In the genomic region with DNA sequence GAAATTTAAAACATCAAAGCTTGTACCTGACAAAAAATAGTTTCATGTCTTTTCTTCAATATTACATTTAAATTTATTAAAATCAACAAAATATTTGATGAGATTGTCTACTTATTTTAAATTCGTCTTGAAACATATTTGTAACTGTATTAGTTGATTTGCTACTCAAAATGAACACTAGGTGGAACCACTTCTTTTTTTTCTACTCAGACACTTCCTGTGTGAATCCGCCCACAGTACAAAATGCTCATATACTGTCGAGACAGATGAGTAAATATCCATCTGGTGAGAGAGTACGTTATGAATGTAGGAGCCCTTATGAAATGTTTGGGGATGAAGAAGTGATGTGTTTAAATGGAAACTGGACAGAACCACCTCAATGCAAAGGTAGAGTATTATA, we compare ENCODE assay signal across 9 cellular contexts. TPM values are rescaled to one million over a fixed set of nuclear protein-coding genes. Genes with fewer than 3 reads are reported as not detected.
DNase-seq lines count a peak whose midpoint lies in the region; ATAC-seq and TF ChIP-seq lines count a peak whose summit lies in the region.
"Not testable (repeated sequence)": the region's sequence is repeated elsewhere in the genome, so short reads cannot be mapped to it uniquely, and the experiment has no call there.
"Had no signal": no experiment of that assay in that cellular context is flagged by ENCODE, and none has a peak within 500 bp of the region (broad histone marks: within the 10 kb centered on the region; RNA-seq: fewer than 3 reads in every experiment).

No MANE protein-coding gene starts in this region.

- H3K4me3 Mint-ChIP-seq in effector memory CD8-positive, alpha-beta T cell = not testable (repeated sequence)

- not testable (repeated sequence) for H3K27ac ChIP-seq in SU-DHL-6 (ENCODE audit: low read depth, low read length); liver (ENCODE audit: low read depth in 1 of 2, low read length in 2 of 2)

- H3K27ac Mint-ChIP-seq in effector memory CD8-positive, alpha-beta T cell = not testable (repeated sequence)

- H2AFZ ChIP-seq in SU-DHL-6 (ENCODE audit: low read depth, low read length, severe bottlenecking) = peak overlapping the region; percentile 54

- H3K27me3 ChIP-seq in SU-DHL-6 (ENCODE audit: low read length); liver (ENCODE audit: control insufficient read depth in 4 of 4, insufficient read depth in 4 of 4, low read length in 3 of 4): not testable (repeated sequence)

- not testable (repeated sequence) for H3F3A ChIP-seq in SU-DHL-6 (ENCODE audit: insufficient read depth)

- peak; percentile 39 for DNase-seq in GM04504 (ENCODE audit: low read depth)
- DNase-seq in HS-5 (ENCODE audit: low read depth) = peak; percentile 24
- peak; percentile 1 for DNase-seq in NCI-H226
- not testable (repeated sequence) for DNase-seq in effector memory CD8-positive, alpha-beta T cell

- not testable (repeated sequence) for H3K27me3 Mint-ChIP-seq in effector memory CD8-positive, alpha-beta T cell

- TF ChIP-seq RAD21 in liver (IDR thresholded peaks at IDR 0.05) = peak; percentile 49 to 59

- H3K4me3 ChIP-seq in SU-DHL-6 (ENCODE audit: insufficient read depth, low read length, poor library complexity, severe bottlenecking); liver (ENCODE audit: low read depth in 1 of 3, low read length in 3 of 3): not testable (repeated sequence)

- H3K9me3 ChIP-seq in SU-DHL-6 (ENCODE audit: insufficient read depth, low read length); liver (ENCODE audit: control insufficient read depth in 4 of 4, low read length in 3 of 4): not testable (repeated sequence)

- H3K36me3 ChIP-seq in SU-DHL-6 (ENCODE audit: low read length); liver (ENCODE audit: control insufficient read depth in 4 of 4, insufficient read depth in 3 of 4, low read depth in 1 of 4, low read length in 3 of 4): not testable (repeated sequence)

- not testable (repeated sequence) for H3K36me3 Mint-ChIP-seq in effector memory CD8-positive, alpha-beta T cell (ENCODE audit: insufficient read depth)

- not testable (repeated sequence) for H4K20me1 ChIP-seq in SU-DHL-6 (ENCODE audit: low read depth, low read length)

- peak; percentile 96 for ATAC-seq in GM21717 (IDR thresholded peaks at IDR 0.05; ENCODE audit: unreplicated experiment)
- ATAC-seq in effector memory CD8-positive, alpha-beta T cell (replicated peaks) = peak; percentile 54

- H3K4me1 ChIP-seq in liver (ENCODE audit: control insufficient read depth in 4 of 4, insufficient read depth in 4 of 4, low read length in 3 of 4) = not testable (repeated sequence)

- not testable (repeated sequence) for H3K9me3 Mint-ChIP-seq in effector memory CD8-positive, alpha-beta T cell

- H3K79me2 ChIP-seq in SU-DHL-6 (ENCODE audit: insufficient read depth, low read length) = not testable (repeated sequence)

- H3K9me2 ChIP-seq in SU-DHL-6 (replicated peaks; ENCODE audit: insufficient read depth, low read length) = not testable (repeated sequence)

- H3K9ac ChIP-seq in SU-DHL-6 (ENCODE audit: low read length); liver (ENCODE audit: low read depth in 1 of 2, low read length in 2 of 2): not testable (repeated sequence)

- H3K4me2 ChIP-seq in SU-DHL-6 (ENCODE audit: low read depth, low read length, poor library complexity, severe bottlenecking) = peak overlapping the region; percentile 25

- not testable (repeated sequence) for H3K4me1 Mint-ChIP-seq in effector memory CD8-positive, alpha-beta T cell (ENCODE audit: low read depth in 2 of 2)

- TF ChIP-seq CTCF in SU-DHL-6 (IDR thresholded peaks at IDR 0.05; ENCODE audit: insufficient read depth, low read length, poor library complexity, severe bottlenecking) = not testable (repeated sequence)
- TF ChIP-seq CTCF in liver (IDR thresholded peaks at IDR 0.05; ENCODE audit: low read depth, low read length, missing input control) = peak; percentile 17

- WGBS in liver = 6% methylated on average over 4 of the region's 4 CpGs

RNA-seq across cellular contexts. Expression of gene CFHR1, which starts 8.3 kb away (rescaled TPM):
- 100 to 1,000 TPM; 288 to 507 TPM for total RNA-seq in liver
- 1,000 to 10,000 TPM in 1 of 2 donors, 100 to 1,000 TPM in 1; 507 to 1,028 TPM for polyA plus RNA-seq in liver
- total RNA-seq: naive thymus-derived CD8-positive, alpha-beta T cell had no signal
- polyA plus RNA-seq: naive thymus-derived CD8-positive, alpha-beta T cell had no signal

RNA-seq across cellular contexts. Expression of gene CFHR3, which starts 53.2 kb away (rescaled TPM):
- 100 to 1,000 TPM in 1 of 2 donors, 10 to 100 TPM in 1; 64.2 to 215 TPM for total RNA-seq in liver
- polyA plus RNA-seq in liver = 100 to 1,000 TPM in 1 of 2 donors, 10 to 100 TPM in 1; 94.2 to 393 TPM
- total RNA-seq: naive thymus-derived CD8-positive, alpha-beta T cell had no signal
- polyA plus RNA-seq: naive thymus-derived CD8-positive, alpha-beta T cell had no signal

RNA-seq across cellular contexts. Expression of gene CFHR4, which starts 60.0 kb away (rescaled TPM):
- 10 to 100 TPM; 30.3 to 63.0 TPM for total RNA-seq in liver
- polyA plus RNA-seq in liver = 100 to 1,000 TPM in 1 of 2 donors, 10 to 100 TPM in 1; 72.6 to 124 TPM
- total RNA-seq: naive thymus-derived CD8-positive, alpha-beta T cell; urinary bladder had no signal
- polyA plus RNA-seq: naive thymus-derived CD8-positive, alpha-beta T cell had no signal
